34 cellular contexts compared by ENCODE assay signal in the genomic region with DNA sequence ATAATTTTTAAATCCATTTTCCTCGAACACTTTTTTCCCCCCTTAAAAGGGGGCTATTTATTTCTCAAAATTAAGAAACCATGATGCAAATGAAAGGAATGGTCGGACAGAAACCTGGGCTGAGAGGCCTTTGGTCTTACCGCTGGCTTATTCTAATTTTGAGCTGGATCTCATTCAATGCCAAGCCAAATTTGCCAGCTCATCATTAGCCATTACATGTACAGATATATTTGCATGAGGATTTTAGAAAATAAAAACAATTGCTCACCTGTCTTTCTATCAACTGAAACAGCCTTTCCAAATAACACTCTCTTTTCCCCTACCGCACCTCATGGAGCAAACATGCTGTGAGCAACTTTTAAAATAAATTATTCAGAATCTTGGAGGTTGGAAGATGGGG.
"Had no signal": no experiment of that assay in that cellular context is flagged by ENCODE, and none has a peak within 500 bp of the region (broad histone marks: within the 10 kb centered on the region; RNA-seq: fewer than 3 reads in every experiment).

No MANE protein-coding gene starts in this region.

- H3K27me3 ChIP-seq: brain microvascular endothelial cell, Peyer's patch had no signal

- H3K36me3 Mint-ChIP-seq: activated CD8-positive, alpha-beta memory T cell treated with anti-CD3 and anti-CD28 coated beads, Interleukin-2, amount 10 ng/mL, durations not matched to agents 7 days and 5 days; activated naive CD4-positive, alpha-beta T cell treated with anti-CD3 and anti-CD28 coated beads, Interleukin-2, amount 10 ng/mL, durations not matched to agents 7 days and 5 days; activated naive CD8-positive, alpha-beta T cell had no signal

- H3K27ac Mint-ChIP-seq: activated B cell treated with CpG ODN at 0.5 μM for 24 hours; activated CD4-positive, alpha-beta memory T cell treated with anti-CD3 and anti-CD28 coated beads, Interleukin-2, amount 10 ng/mL, durations not matched to agents 7 days and 5 days; activated CD8-positive, alpha-beta memory T cell treated with anti-CD3 and anti-CD28 coated beads, Interleukin-2, amount 10 ng/mL, durations not matched to agents 7 days and 5 days; activated naive CD4-positive, alpha-beta T cell treated with anti-CD3 and anti-CD28 coated beads, Interleukin-2, amount 10 ng/mL, durations not matched to agents 7 days and 5 days; activated naive CD8-positive, alpha-beta T cell; activated naive CD8-positive, alpha-beta T cell treated with anti-CD3 and anti-CD28 coated beads, Interleukin-2, amount 50 U/mL, for 24 hours had no signal

- H3K9me3 Mint-ChIP-seq: activated B cell treated with CpG ODN at 0.5 μM for 24 hours; activated CD4-positive, alpha-beta memory T cell treated with anti-CD3 and anti-CD28 coated beads, Interleukin-2, amount 10 ng/mL, durations not matched to agents 7 days and 5 days; activated naive CD4-positive, alpha-beta T cell treated with anti-CD3 and anti-CD28 coated beads, Interleukin-2, amount 10 ng/mL, durations not matched to agents 7 days and 5 days; activated naive CD8-positive, alpha-beta T cell treated with anti-CD3 and anti-CD28 coated beads, Interleukin-2, amount 50 U/mL, for 24 hours had no signal

- H3K27me3 Mint-ChIP-seq: activated B cell treated with CpG ODN at 0.5 μM for 24 hours; activated naive CD8-positive, alpha-beta T cell; activated naive CD8-positive, alpha-beta T cell treated with anti-CD3 and anti-CD28 coated beads, Interleukin-2, amount 50 U/mL, for 24 hours had no signal

- H3K27ac ChIP-seq: brain microvascular endothelial cell, Peyer's patch, VCaP had no signal

- H3K9me3 ChIP-seq: Peyer's patch had no signal

- ATAC-seq: activated CD8-positive, alpha-beta memory T cell treated with anti-CD3 and anti-CD28 coated beads, Interleukin-2, amount 10 ng/mL, durations not matched to agents 7 days and 5 days; activated naive CD8-positive, alpha-beta T cell treated with anti-CD3 and anti-CD28 coated beads, Interleukin-2, amount 50 U/mL, for 24 hours had no signal

- H3K36me3 ChIP-seq: brain microvascular endothelial cell, Peyer's patch had no signal

- H3K4me3 ChIP-seq: Peyer's patch had no signal

- H3K4me3 Mint-ChIP-seq: activated B cell treated with CpG ODN at 0.5 μM for 24 hours; activated CD4-positive, alpha-beta memory T cell treated with anti-CD3 and anti-CD28 coated beads, Interleukin-2, amount 10 ng/mL, durations not matched to agents 7 days and 5 days; activated CD8-positive, alpha-beta memory T cell treated with anti-CD3 and anti-CD28 coated beads, Interleukin-2, amount 10 ng/mL, durations not matched to agents 7 days and 5 days; activated naive CD4-positive, alpha-beta T cell treated with anti-CD3 and anti-CD28 coated beads, Interleukin-2, amount 10 ng/mL, durations not matched to agents 7 days and 5 days; activated naive CD8-positive, alpha-beta T cell; activated naive CD8-positive, alpha-beta T cell treated with anti-CD3 and anti-CD28 coated beads, Interleukin-2, amount 50 U/mL, for 24 hours had no signal

- DNase-seq: activated B cell treated with CpG ODN at 0.5 μM for 24 hours; activated CD4-positive, alpha-beta memory T cell treated with anti-CD3 and anti-CD28 coated beads, Interleukin-2, amount 10 ng/mL, durations not matched to agents 7 days and 5 days; activated CD4-positive, alpha-beta T cell treated with anti-CD3 and anti-CD28 coated beads for 4 hours; activated CD4-positive, alpha-beta T cell treated with anti-CD3 and anti-CD28 coated beads, Interleukin-2, amount 50 U/mL, for 1 hour; activated CD4-positive, CD25-positive, alpha-beta regulatory T cell treated with anti-CD3 and anti-CD28 coated beads, Interleukin-2, amount 50 U/mL, for 72 hours; activated CD8-positive, alpha-beta memory T cell treated with anti-CD3 and anti-CD28 coated beads for 24 hours; activated CD8-positive, alpha-beta memory T cell treated with anti-CD3 and anti-CD28 coated beads, Interleukin-2, amount 10 ng/mL, durations not matched to agents 7 days and 5 days; activated CD8-positive, alpha-beta memory T cell treated with anti-CD3 and anti-CD28 coated beads, Interleukin-2, amount 50 U/mL, for 48 hours; activated effector memory CD4-positive, alpha-beta T cell treated with Interleukin-2 at 50 U/mL for 16 hours; activated naive CD4-positive, alpha-beta T cell treated with anti-CD3 and anti-CD28 coated beads, Interleukin-2, amount 10 ng/mL, durations not matched to agents 7 days and 5 days; activated naive CD8-positive, alpha-beta T cell treated with anti-CD3 and anti-CD28 coated beads, Interleukin-2, amount 50 U/mL, for 24 hours; activated T-cell treated with anti-CD3 and anti-CD28 coated beads, Interleukin-2, amount 50 U/mL, for 48 hours; aorta; brain microvascular endothelial cell; central memory CD4-positive, alpha-beta T cell; NCI-H1105; NCI-H1417 treated with DMSO at 0.1 percent for 48 hours; NCI-H187 treated with DMSO at 0.1 percent for 48 hours; NCI-H2081; NCI-H2171 treated with DMSO at 0.1 percent for 48 hours; NCI-H2227 treated with DMSO at 0.1 percent for 48 hours; NCI-H446; NCI-H510A treated with DMSO at 0.1 percent for 48 hours; NCI-H526 treated with DMSO at 0.1 percent for 48 hours; NCI-H774; Peyer's patch; RPMI8226; SHP77 treated with DMSO at 0.1 percent for 48 hours; SW 1271; T-helper 1 cell; T-helper 2 cell; T-helper 9 cell had no signal
